ENCODE assay signal across 9 cellular contexts in the genomic region with DNA sequence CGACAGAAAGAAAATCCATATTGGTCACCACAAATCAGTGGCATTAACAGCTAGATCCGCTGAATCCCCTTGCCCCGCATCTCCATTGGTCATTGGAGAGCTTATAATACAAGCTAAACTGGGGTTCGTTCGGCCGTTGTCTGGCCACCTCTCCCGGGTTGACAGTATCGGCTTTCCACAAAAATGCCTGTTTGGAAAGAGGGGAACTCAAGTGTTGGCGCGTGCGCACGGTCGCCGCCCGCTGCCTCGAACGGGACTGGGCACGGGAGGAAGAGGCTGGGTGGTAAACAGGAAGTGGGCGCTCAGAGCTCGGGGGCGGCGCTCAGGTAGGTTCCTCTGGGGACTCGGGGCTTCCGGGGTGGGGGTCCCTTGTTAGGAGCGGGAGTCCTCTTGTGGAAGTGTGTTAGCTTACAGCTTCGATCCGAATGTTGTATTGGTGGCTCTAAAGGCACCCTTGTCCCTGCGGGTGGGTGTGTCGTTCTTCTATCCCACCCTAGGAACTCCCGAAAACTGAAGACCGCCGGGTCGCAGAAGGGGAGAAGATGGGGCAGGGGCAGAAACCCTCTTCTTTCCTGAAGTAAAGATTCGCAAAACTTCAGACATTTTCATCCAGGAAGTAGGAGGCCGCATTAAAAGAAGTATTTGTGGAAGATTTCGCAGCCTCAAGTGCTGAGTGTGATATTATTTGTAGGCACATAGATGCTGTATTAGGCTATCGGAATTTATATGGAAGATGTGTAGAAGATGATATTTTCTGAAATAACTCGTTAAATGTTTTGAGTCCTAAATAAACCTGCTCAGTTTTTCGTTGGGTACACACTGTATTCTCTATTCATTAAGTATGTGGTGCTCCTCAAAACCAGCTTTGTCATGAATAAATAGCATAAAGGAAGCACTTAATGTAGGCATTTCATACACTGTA. TPM values are rescaled to one million over a fixed set of nuclear protein-coding genes. Genes with fewer than 3 reads are reported as not detected.
DNase-seq lines count a peak whose midpoint lies in the region; ATAC-seq, FAIRE-seq and TF ChIP-seq lines count a peak whose summit lies in the region.
"Had no signal": no experiment of that assay in that cellular context is flagged by ENCODE, and none has a peak within 500 bp of the region (broad histone marks: within the 10 kb centered on the region; RNA-seq: fewer than 3 reads in every experiment).

No MANE protein-coding gene starts in this region.

- DNase-seq in AG09309 (ENCODE audit: low read depth) (peak; percentile 76), NCI-H2227 (lab: John Stamatoyannopoulos, UW; ENCODE audit: unreplicated experiment) (peak; percentile 98), bronchial epithelial cell (ENCODE audit: low read depth) (peak; percentile 89), iPS-NIHi7 (ENCODE audit: extremely low spot score) (peak; percentile 94), smooth muscle cell of the brain vasculature (ENCODE audit: low read depth, low spot score) (peak; percentile 89)

- peak; percentile 7 for FAIRE-seq in bronchial epithelial cell (lab: Jason Lieb, UNC)

- H3K4me3 ChIP-seq in AG09309 (ENCODE audit: control insufficient read depth, low read depth, low read length) (peak overlapping the region; percentile 88), WI38 (ENCODE audit: low read depth, low read length) (peak overlapping the region; percentile 99), bronchial epithelial cell (ENCODE audit: low read depth, low read length) (peak overlapping the region; percentile 49)

- ATAC-seq in GM18909 (IDR thresholded peaks at IDR 0.05; ENCODE audit: poor library complexity, unreplicated experiment) (peak; percentile 76), HG03159 (IDR thresholded peaks at IDR 0.05; ENCODE audit: unreplicated experiment) (peak; percentile 58)

- H3K36me3 ChIP-seq in bronchial epithelial cell (ENCODE audit: control insufficient read depth, insufficient read depth, low read length) = peaks cover 2% of the 10 kb centered on the region

- TF ChIP-seq CTCF in AG09309 (IDR thresholded peaks at IDR 0.05; ENCODE audit: control insufficient read depth, insufficient read depth, low read depth, low read length, missing control alignments) (no peak), WI38 (IDR thresholded peaks at IDR 0.05; ENCODE audit: low read depth, low read length) (no peak), bronchial epithelial cell (IDR thresholded peaks at IDR 0.05; ENCODE audit: insufficient read depth, low read length, severe bottlenecking) (no peak)

- H3K27me3 ChIP-seq in bronchial epithelial cell (ENCODE audit: control insufficient read depth, insufficient read depth, low read length) = no peaks in the 10 kb centered on the region

RNA-seq across cellular contexts. Expression of gene BROX, which starts 1.0 kb away (rescaled TPM):
- total RNA-seq in bronchial epithelial cell = 43.2 and 49.5 TPM in 2 replicates

RNA-seq across cellular contexts. Expression of gene AIDA, which starts 1.1 kb away (rescaled TPM):
- total RNA-seq in bronchial epithelial cell = 25.0 and 31.2 TPM in 2 replicates

RNA-seq across cellular contexts. Expression of gene FAM177B, which starts 23.6 kb away (rescaled TPM):
- 0.38 TPM in 1 of 2 replicates, not detected in the other for total RNA-seq in bronchial epithelial cell
- total RNA-seq: activated CD8-positive, alpha-beta memory T cell treated with anti-CD3 and anti-CD28 coated beads for 36 hours had no signal

Comparison
In these comparisons a context has a peak if more than half of its experiments do, and no peak if none do; other contexts are left out.
1. Peak in every context shown above with its lines: DNase-seq, ATAC-seq and H3K4me3 ChIP-seq.
2. H3K4me3 ChIP-seq: peak in every context shown above with its lines; median percentile 99 in WI38; 88 in AG09309; 49 in bronchial epithelial cell.